ENCODE assay signal across 1 cellular context in the genomic region with DNA sequence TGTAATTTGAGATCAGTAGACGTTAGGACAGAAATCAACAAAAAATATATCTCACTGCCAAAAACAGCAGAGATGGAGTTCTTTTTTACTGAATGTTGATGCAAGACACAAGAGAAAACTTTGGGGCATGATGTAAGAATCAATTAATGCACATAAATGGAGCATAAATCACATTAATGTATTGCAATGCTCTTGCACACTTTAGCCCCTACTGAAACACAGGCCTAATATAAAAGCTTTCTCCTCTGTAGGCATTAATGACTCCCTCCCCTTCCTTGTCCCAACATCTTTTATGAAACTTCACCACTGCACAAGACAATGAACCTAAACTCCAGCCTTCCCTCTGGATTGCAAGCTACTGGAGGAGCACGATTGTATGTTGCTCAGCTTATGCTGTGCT.
TF ChIP-seq lines count a peak whose summit lies in the region.

No MANE protein-coding gene starts in this region.

TF ChIP-seq in A549, 52 proteins besides CTCF, POLR2A, EP300 and RAD21:
- no peak for TF ChIP-seq HDAC2 (IDR thresholded peaks at IDR 0.05)
- no peak for TF ChIP-seq JUN (IDR thresholded peaks at IDR 0.05)
- no peak for TF ChIP-seq ELK1 (IDR thresholded peaks at IDR 0.05; ENCODE audit: low read depth, low read length)
- TF ChIP-seq MAZ (IDR thresholded peaks at IDR 0.05; ENCODE audit: borderline replicate concordance, low read depth, low read length): no peak
- TF ChIP-seq, protein P1, sequence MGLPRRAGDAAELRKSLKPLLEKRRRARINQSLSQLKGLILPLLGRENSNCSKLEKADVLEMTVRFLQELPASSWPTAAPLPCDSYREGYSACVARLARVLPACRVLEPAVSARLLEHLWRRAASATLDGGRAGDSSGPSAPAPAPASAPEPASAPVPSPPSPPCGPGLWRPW (IDR thresholded peaks at IDR 0.05): no peak
- TF ChIP-seq, protein P2, sequence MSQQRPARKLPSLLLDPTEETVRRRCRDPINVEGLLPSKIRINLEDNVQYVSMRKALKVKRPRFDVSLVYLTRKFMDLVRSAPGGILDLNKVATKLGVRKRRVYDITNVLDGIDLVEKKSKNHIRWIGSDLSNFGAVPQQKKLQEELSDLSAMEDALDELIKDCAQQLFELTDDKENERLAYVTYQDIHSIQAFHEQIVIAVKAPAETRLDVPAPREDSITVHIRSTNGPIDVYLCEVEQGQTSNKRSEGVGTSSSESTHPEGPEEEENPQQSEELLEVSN (IDR thresholded peaks at IDR 0.05; ENCODE audit: borderline replicate concordance, low read depth): no peak
- TF ChIP-seq PBX3 (IDR thresholded peaks at IDR 0.05): no peak
- TF ChIP-seq SMC3 (IDR thresholded peaks at IDR 0.05): no peak
- no peak for TF ChIP-seq RFX5 (IDR thresholded peaks at IDR 0.05)
- no peak for TF ChIP-seq HOXB13 (CRISPR knock-in tag; IDR thresholded peaks at IDR 0.05; ENCODE audit: low read depth)
- no peak for TF ChIP-seq MYC (IDR thresholded peaks at IDR 0.05; ENCODE audit: borderline replicate concordance, low read length)
